In genomic region chr9:90102292-90102901, GRCh38 we compare ENCODE assay signal across 8 cellular contexts.
DNase-seq lines count a peak whose midpoint lies in the region; ATAC-seq, FAIRE-seq and TF ChIP-seq lines count a peak whose summit lies in the region.

No MANE protein-coding gene starts in this region.

- H3K4me1 ChIP-seq in foreskin keratinocyte (no peaks in the 10 kb centered on the region), thyroid gland (peaks cover 10 to 11% of the 10 kb centered on the region in 2 donors)

- DNase-seq in EH (ENCODE audit: low read depth) (peak; percentile 78), H54 (ENCODE audit: insufficient read length, low spot score) (peak; percentile 94), LoVo (ENCODE audit: low spot score) (peak; percentile 84), RPMI8226 (peak; percentile 79), foreskin keratinocyte (peak; percentile 53 to 80), omental fat pad (ENCODE audit: low spot score) (peak; percentile 67), thyroid gland (peak; percentile 91 to 93)
- DNase-seq in activated effector memory CD4-positive, alpha-beta T cell treated with Interleukin-2 at 50 U/mL for 16 hours, result peak; percentile 61

- peak; percentile 96 for TF ChIP-seq CTCF in foreskin keratinocyte (conservative IDR thresholded peaks at IDR 0.05)
- peak in 1 of 3 donors; percentile 52 for TF ChIP-seq CTCF in omental fat pad (IDR thresholded peaks at IDR 0.05)
- TF ChIP-seq CTCF in thyroid gland (IDR thresholded peaks at IDR 0.05), result peak in 5 of 6 experiments; percentile 73 to 98 (median 93)

- intact Hi-C loops in thyroid gland (cut with DNase I), result loop anchor here (2.0 kb wide), 1 partner anchor 500 kb away; no protein-coding TSS in a partner anchor

- H3K27ac ChIP-seq in foreskin keratinocyte (no peak overlapping the region), thyroid gland (no peak overlapping the region)

- TF ChIP-seq POLR2A in H54 (IDR thresholded peaks at IDR 0.05; ENCODE audit: low read depth, low read length) (no peak), thyroid gland (IDR thresholded peaks at IDR 0.05) (no peak)

- H3K27me3 ChIP-seq in foreskin keratinocyte (peaks cover 5% of the 10 kb centered on the region), thyroid gland (no peaks in the 10 kb centered on the region)

- peak; percentile 97 for ATAC-seq in foreskin keratinocyte
- peak; percentile 95 for ATAC-seq in omental fat pad (ENCODE audit: low FRiP score)

- WGBS in thyroid gland, 2 donors, result 7 to 9% methylated on average over 6 of the region's 6 CpGs

- peak; percentile 91 for FAIRE-seq in H54 (lab: Jason Lieb, UNC)

- no peak overlapping the region for H3K4me3 ChIP-seq in thyroid gland (replicated peaks in 1 of 3)

- no peaks in the 10 kb centered on the region for H3K9me3 ChIP-seq in thyroid gland

- H3K36me3 ChIP-seq in thyroid gland, result no peaks in the 10 kb centered on the region
